1 cellular context compared by ENCODE assay signal in genomic region chr14:103628221-103628683, GRCh38.
TF ChIP-seq lines count a peak whose summit lies in the region.

No MANE protein-coding gene starts in this region.

TF ChIP-seq in H1, 55 proteins besides CTCF, POLR2A, EP300 and RAD21 (continued from another document):
- TF ChIP-seq, protein P1, sequence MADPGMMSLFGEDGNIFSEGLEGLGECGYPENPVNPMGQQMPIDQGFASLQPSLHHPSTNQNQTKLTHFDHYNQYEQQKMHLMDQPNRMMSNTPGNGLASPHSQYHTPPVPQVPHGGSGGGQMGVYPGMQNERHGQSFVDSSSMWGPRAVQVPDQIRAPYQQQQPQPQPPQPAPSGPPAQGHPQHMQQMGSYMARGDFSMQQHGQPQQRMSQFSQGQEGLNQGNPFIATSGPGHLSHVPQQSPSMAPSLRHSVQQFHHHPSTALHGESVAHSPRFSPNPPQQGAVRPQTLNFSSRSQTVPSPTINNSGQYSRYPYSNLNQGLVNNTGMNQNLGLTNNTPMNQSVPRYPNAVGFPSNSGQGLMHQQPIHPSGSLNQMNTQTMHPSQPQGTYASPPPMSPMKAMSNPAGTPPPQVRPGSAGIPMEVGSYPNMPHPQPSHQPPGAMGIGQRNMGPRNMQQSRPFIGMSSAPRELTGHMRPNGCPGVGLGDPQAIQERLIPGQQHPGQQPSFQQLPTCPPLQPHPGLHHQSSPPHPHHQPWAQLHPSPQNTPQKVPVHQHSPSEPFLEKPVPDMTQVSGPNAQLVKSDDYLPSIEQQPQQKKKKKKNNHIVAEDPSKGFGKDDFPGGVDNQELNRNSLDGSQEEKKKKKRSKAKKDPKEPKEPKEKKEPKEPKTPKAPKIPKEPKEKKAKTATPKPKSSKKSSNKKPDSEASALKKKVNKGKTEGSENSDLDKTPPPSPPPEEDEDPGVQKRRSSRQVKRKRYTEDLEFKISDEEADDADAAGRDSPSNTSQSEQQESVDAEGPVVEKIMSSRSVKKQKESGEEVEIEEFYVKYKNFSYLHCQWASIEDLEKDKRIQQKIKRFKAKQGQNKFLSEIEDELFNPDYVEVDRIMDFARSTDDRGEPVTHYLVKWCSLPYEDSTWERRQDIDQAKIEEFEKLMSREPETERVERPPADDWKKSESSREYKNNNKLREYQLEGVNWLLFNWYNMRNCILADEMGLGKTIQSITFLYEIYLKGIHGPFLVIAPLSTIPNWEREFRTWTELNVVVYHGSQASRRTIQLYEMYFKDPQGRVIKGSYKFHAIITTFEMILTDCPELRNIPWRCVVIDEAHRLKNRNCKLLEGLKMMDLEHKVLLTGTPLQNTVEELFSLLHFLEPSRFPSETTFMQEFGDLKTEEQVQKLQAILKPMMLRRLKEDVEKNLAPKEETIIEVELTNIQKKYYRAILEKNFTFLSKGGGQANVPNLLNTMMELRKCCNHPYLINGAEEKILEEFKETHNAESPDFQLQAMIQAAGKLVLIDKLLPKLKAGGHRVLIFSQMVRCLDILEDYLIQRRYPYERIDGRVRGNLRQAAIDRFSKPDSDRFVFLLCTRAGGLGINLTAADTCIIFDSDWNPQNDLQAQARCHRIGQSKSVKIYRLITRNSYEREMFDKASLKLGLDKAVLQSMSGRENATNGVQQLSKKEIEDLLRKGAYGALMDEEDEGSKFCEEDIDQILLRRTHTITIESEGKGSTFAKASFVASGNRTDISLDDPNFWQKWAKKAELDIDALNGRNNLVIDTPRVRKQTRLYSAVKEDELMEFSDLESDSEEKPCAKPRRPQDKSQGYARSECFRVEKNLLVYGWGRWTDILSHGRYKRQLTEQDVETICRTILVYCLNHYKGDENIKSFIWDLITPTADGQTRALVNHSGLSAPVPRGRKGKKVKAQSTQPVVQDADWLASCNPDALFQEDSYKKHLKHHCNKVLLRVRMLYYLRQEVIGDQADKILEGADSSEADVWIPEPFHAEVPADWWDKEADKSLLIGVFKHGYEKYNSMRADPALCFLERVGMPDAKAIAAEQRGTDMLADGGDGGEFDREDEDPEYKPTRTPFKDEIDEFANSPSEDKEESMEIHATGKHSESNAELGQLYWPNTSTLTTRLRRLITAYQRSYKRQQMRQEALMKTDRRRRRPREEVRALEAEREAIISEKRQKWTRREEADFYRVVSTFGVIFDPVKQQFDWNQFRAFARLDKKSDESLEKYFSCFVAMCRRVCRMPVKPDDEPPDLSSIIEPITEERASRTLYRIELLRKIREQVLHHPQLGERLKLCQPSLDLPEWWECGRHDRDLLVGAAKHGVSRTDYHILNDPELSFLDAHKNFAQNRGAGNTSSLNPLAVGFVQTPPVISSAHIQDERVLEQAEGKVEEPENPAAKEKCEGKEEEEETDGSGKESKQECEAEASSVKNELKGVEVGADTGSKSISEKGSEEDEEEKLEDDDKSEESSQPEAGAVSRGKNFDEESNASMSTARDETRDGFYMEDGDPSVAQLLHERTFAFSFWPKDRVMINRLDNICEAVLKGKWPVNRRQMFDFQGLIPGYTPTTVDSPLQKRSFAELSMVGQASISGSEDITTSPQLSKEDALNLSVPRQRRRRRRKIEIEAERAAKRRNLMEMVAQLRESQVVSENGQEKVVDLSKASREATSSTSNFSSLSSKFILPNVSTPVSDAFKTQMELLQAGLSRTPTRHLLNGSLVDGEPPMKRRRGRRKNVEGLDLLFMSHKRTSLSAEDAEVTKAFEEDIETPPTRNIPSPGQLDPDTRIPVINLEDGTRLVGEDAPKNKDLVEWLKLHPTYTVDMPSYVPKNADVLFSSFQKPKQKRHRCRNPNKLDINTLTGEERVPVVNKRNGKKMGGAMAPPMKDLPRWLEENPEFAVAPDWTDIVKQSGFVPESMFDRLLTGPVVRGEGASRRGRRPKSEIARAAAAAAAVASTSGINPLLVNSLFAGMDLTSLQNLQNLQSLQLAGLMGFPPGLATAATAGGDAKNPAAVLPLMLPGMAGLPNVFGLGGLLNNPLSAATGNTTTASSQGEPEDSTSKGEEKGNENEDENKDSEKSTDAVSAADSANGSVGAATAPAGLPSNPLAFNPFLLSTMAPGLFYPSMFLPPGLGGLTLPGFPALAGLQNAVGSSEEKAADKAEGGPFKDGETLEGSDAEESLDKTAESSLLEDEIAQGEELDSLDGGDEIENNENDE (IDR thresholded peaks at IDR 0.05; ENCODE audit: insufficient replicate concordance, low read length), result no peak
- TF ChIP-seq SIRT6 (IDR thresholded peaks at IDR 0.05; ENCODE audit: low read length) (no peak), EGR1 (IDR thresholded peaks at IDR 0.05; ENCODE audit: borderline replicate concordance, low read depth, low read length) (no peak), GTF2F1 (IDR thresholded peaks at IDR 0.05; ENCODE audit: borderline replicate concordance, low read depth, low read length) (no peak), SP2 (IDR thresholded peaks at IDR 0.05; ENCODE audit: low read length) (no peak), JUND (IDR thresholded peaks at IDR 0.05; ENCODE audit: low read length) (0 out of 2 replicates have a peak, but pooled peaks have one; percentile 5), MAFK (IDR thresholded peaks at IDR 0.05; ENCODE audit: low read depth, low read length) (peak; percentile 80; the same call in 1 of the 2 replicates), ZNF274 (IDR thresholded peaks at IDR 0.05; ENCODE audit: borderline replicate concordance, extremely low read depth, low read length) (no peak), SIN3A (conservative IDR thresholded peaks at IDR 0.05 in 1 of 2, IDR thresholded peaks at IDR 0.05 in 1 of 2; ENCODE audit: low read depth in 1 of 2, low read length in 2 of 2) (0 out of 4 replicates have a peak, but pooled peaks of 1 of the 2 experiments have one; percentile 18), JUN (IDR thresholded peaks at IDR 0.05; ENCODE audit: low read depth, low read length) (no peak), SIX5 (IDR thresholded peaks at IDR 0.05; ENCODE audit: low read depth, low read length) (no peak), TAF7 (optimal IDR thresholded peaks at IDR 0.05; ENCODE audit: borderline replicate concordance, low read depth, low read length) (no peak), ATF3 (IDR thresholded peaks at IDR 0.05; ENCODE audit: insufficient read depth, low read depth, low read length) (no peak), CBX8 (IDR thresholded peaks at IDR 0.05; ENCODE audit: borderline replicate concordance, low read depth, low read length) (no peak), ATF2 (IDR thresholded peaks at IDR 0.05; ENCODE audit: low read length) (no peak), CHD1 (IDR thresholded peaks at IDR 0.05; ENCODE audit: low read depth, low read length) (no peak), SP1 (IDR thresholded peaks at IDR 0.05; ENCODE audit: low read depth, low read length) (no peak), TAF1 (IDR thresholded peaks at IDR 0.05; ENCODE audit: low read depth, low read length) (peak; percentile 73), TCF12 (IDR thresholded peaks at IDR 0.05; ENCODE audit: low read depth, low read length) (no peak), GABPA (IDR thresholded peaks at IDR 0.05; ENCODE audit: borderline replicate concordance, insufficient read depth, low read length) (no peak), RXRA (IDR thresholded peaks at IDR 0.05; ENCODE audit: insufficient read depth, low read depth, low read length) (no peak), SP4 (IDR thresholded peaks at IDR 0.05; ENCODE audit: low read length) (no peak), KDM5A (IDR thresholded peaks at IDR 0.05; ENCODE audit: low read length) (no peak), CTBP2 (IDR thresholded peaks at IDR 0.05; ENCODE audit: borderline replicate concordance, insufficient read depth, insufficient read length, low read length) (no peak), BACH1 (IDR thresholded peaks at IDR 0.05; ENCODE audit: low read length) (peak; percentile 96), KDM4A (IDR thresholded peaks at IDR 0.05; ENCODE audit: low read depth, low read length, severe bottlenecking) (no peak), NANOG (IDR thresholded peaks at IDR 0.05; ENCODE audit: insufficient read depth, low read depth, low read length, poor library complexity, severe bottlenecking) (no peak), PHF8 (conservative IDR thresholded peaks at IDR 0.05; ENCODE audit: low read depth, low read length) (0 out of 2 replicates have a peak, but pooled peaks have one; percentile 23), CREB1 (IDR thresholded peaks at IDR 0.05) (no peak), TBP (IDR thresholded peaks at IDR 0.05; ENCODE audit: low read depth, low read length) (0 out of 2 replicates have a peak, but pooled peaks have one; percentile 61)
- TF ChIP-seq, protein P2, sequence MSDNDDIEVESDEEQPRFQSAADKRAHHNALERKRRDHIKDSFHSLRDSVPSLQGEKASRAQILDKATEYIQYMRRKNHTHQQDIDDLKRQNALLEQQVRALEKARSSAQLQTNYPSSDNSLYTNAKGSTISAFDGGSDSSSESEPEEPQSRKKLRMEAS (IDR thresholded peaks at IDR 0.05), result peak; percentile 67
- TF ChIP-seq, protein P3, sequence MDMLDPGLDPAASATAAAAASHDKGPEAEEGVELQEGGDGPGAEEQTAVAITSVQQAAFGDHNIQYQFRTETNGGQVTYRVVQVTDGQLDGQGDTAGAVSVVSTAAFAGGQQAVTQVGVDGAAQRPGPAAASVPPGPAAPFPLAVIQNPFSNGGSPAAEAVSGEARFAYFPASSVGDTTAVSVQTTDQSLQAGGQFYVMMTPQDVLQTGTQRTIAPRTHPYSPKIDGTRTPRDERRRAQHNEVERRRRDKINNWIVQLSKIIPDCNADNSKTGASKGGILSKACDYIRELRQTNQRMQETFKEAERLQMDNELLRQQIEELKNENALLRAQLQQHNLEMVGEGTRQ (IDR thresholded peaks at IDR 0.05; ENCODE audit: low read length), result no peak
